Comparison of ENCODE assay signal across 22 cellular contexts in genomic region chr5:54009357-54009756, GRCh38.
A peak's percentile ranks its signal among the peaks of the same experiment; 100 is the strongest.
DNase-seq lines count a peak whose midpoint lies in the region; ATAC-seq and TF ChIP-seq lines count a peak whose summit lies in the region.
"Had no signal": no experiment of that assay in that cellular context is flagged by ENCODE, and none has a peak within 500 bp of the region (broad histone marks: within the 10 kb centered on the region; RNA-seq: fewer than 3 reads in every experiment).

No MANE protein-coding gene starts in this region.

- H3K14ac ChIP-seq in neuronal stem cell (ENCODE audit: low read length), result no peak overlapping the region

- no peak overlapping the region for H3K18ac ChIP-seq in neuronal stem cell (ENCODE audit: low read length)

- no peaks in the 10 kb centered on the region for H3K27me3 Mint-ChIP-seq in activated T-cell treated with anti-CD3 and anti-CD28 coated beads, Interleukin-2, amount 50 U/mL, for 72 hours (ENCODE audit: low read depth)
- no peaks in the 10 kb centered on the region for H3K27me3 Mint-ChIP-seq in activated T-cell treated with anti-CD3 and anti-CD28 coated beads, Interleukin-2, amount 50 U/mL, for 24 hours

- H2BK12ac ChIP-seq in neuronal stem cell (ENCODE audit: low read length), result no peak overlapping the region

- H3K27me3 ChIP-seq in iPS-20b (ENCODE audit: insufficient read depth, low read length), result no peaks in the 10 kb centered on the region
- no peaks in the 10 kb centered on the region for H3K27me3 ChIP-seq in neuronal stem cell (ENCODE audit: control insufficient read depth in 3 of 3, insufficient read depth in 3 of 3, low read depth in 1 of 3, low read length in 3 of 3)
- H3K27me3 ChIP-seq: BLaER1 had no signal

- no peak overlapping the region for H3K4ac ChIP-seq in neuronal stem cell (ENCODE audit: low read length)

- H3K4me1 Mint-ChIP-seq in activated T-cell treated with anti-CD3 and anti-CD28 coated beads, Interleukin-2, amount 50 U/mL, for 72 hours (ENCODE audit: low read depth), result peaks cover 12% of the 10 kb centered on the region
- peaks cover 8% of the 10 kb centered on the region for H3K4me1 Mint-ChIP-seq in activated T-cell treated with anti-CD3 and anti-CD28 coated beads, Interleukin-2, amount 50 U/mL, for 24 hours (ENCODE audit: low read depth)

- no CpG with 5 or more reads among the region's 1 CpG for WGBS in neuronal stem cell (ENCODE audit: extremely low coverage in 2 of 2, insufficient read length in 2 of 2, insufficient replicate concordance in 1 of 2), 2 donors

- POLR2A ChIA-PET in HEK293T (lab: Yijun Ruan, JAX), result no interaction called here

- no peak overlapping the region for H2BK15ac ChIP-seq in neuronal stem cell (ENCODE audit: low read length)

- no peak overlapping the region for H3K23ac ChIP-seq in neuronal stem cell (ENCODE audit: low read depth, low read length, poor library complexity)

- no peak overlapping the region for H2BK5ac ChIP-seq in neuronal stem cell (ENCODE audit: low read length)

- DNase-seq in activated T-cell treated with anti-CD3 and anti-CD28 coated beads, Interleukin-2, amount 50 U/mL, for 72 hours, result no peak
- no peak for DNase-seq in activated T-cell treated with anti-CD3 and anti-CD28 coated beads, Interleukin-2, amount 50 U/mL, for 24 hours
- DNase-seq in choroid plexus epithelial cell (ENCODE audit: low read depth) (peak; percentile 52), neuronal stem cell (ENCODE audit: low spot score) (no peak), KG1 (lab: John Stamatoyannopoulos, UW) (no peak), HEK293T (ENCODE audit: extremely low spot score) (no peak)
- DNase-seq: CD8-positive, alpha-beta T cell; DMS79 treated with DMSO at 0.1 percent for 48 hours; GDM1; NCI-H1436; NCI-H2029; NCI-H2171; NCI-H446; NCI-H69; NK-92 treated with Interleukin-12 subunit alpha and Interleukin-12 subunit beta, amount 100 ng/mL, for 24 hours; OCI-M1; RPMI8226; SIG-M5 had no signal

- no peak for ATAC-seq in activated T-cell treated with anti-CD3 and anti-CD28 coated beads, Interleukin-2, amount 50 U/mL, for 72 hours (replicated peaks in 1 of 2)
- ATAC-seq in HG02884 (IDR thresholded peaks at IDR 0.05; ENCODE audit: unreplicated experiment), result no peak
- ATAC-seq: CD8-positive, alpha-beta T cell; GM12878 had no signal

- no peak overlapping the region for H3K4me3 Mint-ChIP-seq in activated T-cell treated with anti-CD3 and anti-CD28 coated beads, Interleukin-2, amount 50 U/mL, for 72 hours
- H3K4me3 Mint-ChIP-seq in activated T-cell treated with anti-CD3 and anti-CD28 coated beads, Interleukin-2, amount 50 U/mL, for 24 hours, result no peak overlapping the region
- H3K4me3 Mint-ChIP-seq: CD8-positive, alpha-beta T cell had no signal

- H3K4me1 ChIP-seq in iPS-20b (ENCODE audit: insufficient read depth, low read length) (peaks cover 31% of the 10 kb centered on the region), neuronal stem cell (ENCODE audit: control insufficient read depth in 2 of 2, insufficient read depth in 1 of 2, low read depth in 1 of 2, low read length in 2 of 2) (peaks cover 8 to 24% of the 10 kb centered on the region in 2 donors)
- H3K4me1 ChIP-seq: BLaER1 had no signal

- peak overlapping the region; percentile 62 for H3K27ac ChIP-seq in iPS-20b (ENCODE audit: low read length)
- no peak overlapping the region for H3K27ac ChIP-seq in neuronal stem cell (replicated peaks; ENCODE audit: low read length)
- H3K27ac ChIP-seq: BLaER1 had no signal

- no peak overlapping the region for H2AK5ac ChIP-seq in neuronal stem cell (ENCODE audit: low read depth, low read length)

- H2BK120ac ChIP-seq in neuronal stem cell (ENCODE audit: low read depth, low read length), result no peak overlapping the region

- H3K9ac ChIP-seq in iPS-20b (ENCODE audit: low read depth, low read length), result peak overlapping the region; percentile 77
- no peak overlapping the region for H3K9ac ChIP-seq in neuronal stem cell (ENCODE audit: low read depth, low read length, poor library complexity)
- H3K9ac ChIP-seq: BLaER1 had no signal

- TF ChIP-seq CTCF in choroid plexus epithelial cell (conservative IDR thresholded peaks at IDR 0.05; ENCODE audit: low read depth, low read length), result no peak

- no peaks in the 10 kb centered on the region for H3K79me1 ChIP-seq in neuronal stem cell (ENCODE audit: low read depth, low read length)

- H3K36me3 ChIP-seq in iPS-20b (ENCODE audit: insufficient read depth, low read depth, low read length), result peaks cover 6% of the 10 kb centered on the region; the same call in 1 of the 2 replicates
- no peaks in the 10 kb centered on the region for H3K36me3 ChIP-seq in neuronal stem cell (replicated peaks in 1 of 2; ENCODE audit: control insufficient read depth in 2 of 2, insufficient read depth in 2 of 2, low read length in 2 of 2)

- peaks cover 4 to 7% of the 10 kb centered on the region in 2 donors for H3K9me3 Mint-ChIP-seq in activated T-cell treated with anti-CD3 and anti-CD28 coated beads, Interleukin-2, amount 50 U/mL, for 72 hours
- peaks cover 13% of the 10 kb centered on the region for H3K9me3 Mint-ChIP-seq in activated T-cell treated with anti-CD3 and anti-CD28 coated beads, Interleukin-2, amount 50 U/mL, for 24 hours

- H3K4me2 ChIP-seq in neuronal stem cell (ENCODE audit: insufficient read depth, low read length, poor library complexity, severe bottlenecking), result no peak overlapping the region
- H3K4me2 ChIP-seq: BLaER1 had no signal

- H3K4me3 ChIP-seq in choroid plexus epithelial cell (ENCODE audit: low read depth, low read length) (no peak overlapping the region), iPS-20b (ENCODE audit: low read length) (peak overlapping the region; percentile 18), neuronal stem cell (ENCODE audit: low read length in 2 of 2) (no peak overlapping the region)
- H3K4me3 ChIP-seq: BLaER1, GM12878 had no signal

- H3K36me3 Mint-ChIP-seq in activated T-cell treated with anti-CD3 and anti-CD28 coated beads, Interleukin-2, amount 50 U/mL, for 72 hours (ENCODE audit: insufficient read depth in 2 of 2), result peaks cover 8 to 9% of the 10 kb centered on the region in 2 donors
- H3K36me3 Mint-ChIP-seq in activated T-cell treated with anti-CD3 and anti-CD28 coated beads, Interleukin-2, amount 50 U/mL, for 24 hours (ENCODE audit: low read depth), result peaks cover 14% of the 10 kb centered on the region

- peak overlapping the region; percentile 62 for H2AFZ ChIP-seq in neuronal stem cell (ENCODE audit: low read length)

- CTCF ChIA-PET in HEK293T (lab: Yijun Ruan, JAX), result no interaction called here

- H4K8ac ChIP-seq in neuronal stem cell (ENCODE audit: low read depth, low read length), result no peak overlapping the region

- H3K9me3 ChIP-seq in iPS-20b (ENCODE audit: insufficient read depth, low read depth, low read length), result peaks cover 10% of the 10 kb centered on the region
- H3K9me3 ChIP-seq in neuronal stem cell (replicated peaks in 1 of 2; ENCODE audit: control insufficient read depth in 2 of 2, insufficient read depth in 1 of 2, low read depth in 1 of 2, low read length in 2 of 2), result peaks cover 2 to 12% of the 10 kb centered on the region in 2 donors

- no peak overlapping the region for H4K91ac ChIP-seq in neuronal stem cell (ENCODE audit: low read depth, low read length, poor library complexity)

- H3K27ac Mint-ChIP-seq in activated T-cell treated with anti-CD3 and anti-CD28 coated beads, Interleukin-2, amount 50 U/mL, for 72 hours, result peak overlapping the region; percentile 65
- H3K27ac Mint-ChIP-seq in activated T-cell treated with anti-CD3 and anti-CD28 coated beads, Interleukin-2, amount 50 U/mL, for 24 hours, result no peak overlapping the region
- H3K27ac Mint-ChIP-seq: CD8-positive, alpha-beta T cell had no signal

TF ChIP-seq in HEK293T, 16 proteins besides CTCF, POLR2A, EP300 and RAD21:
- TF ChIP-seq ARNT (IDR thresholded peaks at IDR 0.05) (no peak), PKNOX1 (IDR thresholded peaks at IDR 0.05) (no peak), LEF1 (IDR thresholded peaks at IDR 0.05; ENCODE audit: borderline replicate concordance) (no peak), FOXA1 (IDR thresholded peaks at IDR 0.05) (no peak), SUZ12 (IDR thresholded peaks at IDR 0.05) (no peak), ZNF384 (IDR thresholded peaks at IDR 0.05) (no peak), ELF4 (IDR thresholded peaks at IDR 0.05) (no peak), L3MBTL2 (conservative IDR thresholded peaks at IDR 0.05) (no peak), SP1 (IDR thresholded peaks at IDR 0.05) (no peak), FOXK2 (IDR thresholded peaks at IDR 0.05) (no peak), NFRKB (IDR thresholded peaks at IDR 0.05) (no peak), CTBP1 (IDR thresholded peaks at IDR 0.05; ENCODE audit: borderline replicate concordance) (no peak), HDGF (IDR thresholded peaks at IDR 0.05; ENCODE audit: borderline replicate concordance) (no peak), FOXM1 (IDR thresholded peaks at IDR 0.05; ENCODE audit: borderline replicate concordance) (no peak), BHLHE40 (IDR thresholded peaks at IDR 0.05; ENCODE audit: borderline replicate concordance) (no peak), TARDBP (IDR thresholded peaks at IDR 0.05) (no peak)
